16 cellular contexts compared by ENCODE assay signal in the genomic region with DNA sequence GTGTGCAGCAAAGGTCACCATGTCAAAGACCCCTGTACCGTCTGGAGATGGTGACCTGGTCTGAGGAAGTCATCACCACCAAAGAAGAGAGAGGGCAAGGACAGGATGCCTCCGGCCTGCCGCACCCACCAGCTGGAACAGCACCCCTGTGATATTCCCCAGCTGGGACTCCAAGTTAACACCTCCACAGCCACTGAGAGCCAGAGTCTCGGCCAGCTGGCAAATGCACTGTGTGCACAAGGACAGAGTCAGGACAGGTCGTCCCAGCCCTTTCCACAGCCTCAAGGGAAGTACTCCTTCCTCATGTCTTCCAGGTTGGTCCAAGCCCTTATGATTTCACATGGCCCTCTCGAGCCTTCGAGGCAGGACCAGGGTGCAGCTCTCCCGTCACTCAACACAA. TPM values are rescaled to one million over a fixed set of nuclear protein-coding genes. Genes with fewer than 3 reads are reported as not detected.
DNase-seq lines count a peak whose midpoint lies in the region; ATAC-seq and TF ChIP-seq lines count a peak whose summit lies in the region.
"Had no signal": no experiment of that assay in that cellular context is flagged by ENCODE, and none has a peak within 500 bp of the region (broad histone marks: within the 10 kb centered on the region; RNA-seq: fewer than 3 reads in every experiment).

No MANE protein-coding gene starts in this region.

- H3K36me3 ChIP-seq in right atrium auricular region (no peaks in the 10 kb centered on the region), heart left ventricle (no peaks in the 10 kb centered on the region)
- H3K36me3 ChIP-seq: MG63 had no signal

- H3K4me3 ChIP-seq in right atrium auricular region (no peak overlapping the region), heart left ventricle (no peak overlapping the region), dorsolateral prefrontal cortex (no peak overlapping the region)
- H3K4me3 ChIP-seq: MG63 had no signal

- H3K27me3 ChIP-seq in right atrium auricular region, result no peaks in the 10 kb centered on the region
- no peaks in the 10 kb centered on the region for H3K27me3 ChIP-seq in heart left ventricle
- no peaks in the 10 kb centered on the region for H3K27me3 ChIP-seq in dorsolateral prefrontal cortex
- H3K27me3 ChIP-seq: MG63 had no signal

- H3K9me3 ChIP-seq in right atrium auricular region (no peaks in the 10 kb centered on the region), heart left ventricle (no peaks in the 10 kb centered on the region)
- H3K9me3 ChIP-seq: MG63 had no signal

- TF ChIP-seq POLR2A in heart left ventricle (IDR thresholded peaks at IDR 0.05), result no peak

- ATAC-seq in Right ventricle myocardium superior (ENCODE audit: poor library complexity), result peak; percentile 91
- peak; percentile 72 to 85 (median 82) for ATAC-seq in heart left ventricle
- peak; percentile 82 for ATAC-seq in left lobe of liver
- ATAC-seq in GM18867 (IDR thresholded peaks at IDR 0.05; ENCODE audit: unreplicated experiment), result no peak

- DNase-seq in Right ventricle myocardium superior (peak; percentile 65), right atrium auricular region (ENCODE audit: low spot score) (no peak), heart left ventricle (peak in 1 of 5 donors; percentile 68), left lobe of liver (ENCODE audit: low spot score) (no peak), dorsolateral prefrontal cortex (no peak)
- no peak for DNase-seq in activated T-cell treated with anti-CD3 and anti-CD28 coated beads, Interleukin-2, amount 50 U/mL, for 48 hours
- DNase-seq: Kasumi-1, MG63, NCI-H1417, NCI-H187, NCI-H446, NCI-H526, OCI-M1 had no signal

- H3K27ac ChIP-seq in right atrium auricular region, result no peak overlapping the region
- H3K27ac ChIP-seq in heart left ventricle, result no peak overlapping the region
- H3K27ac ChIP-seq in dorsolateral prefrontal cortex, result no peak overlapping the region

- H3K4me1 ChIP-seq in right atrium auricular region (peaks cover 0 to 7% of the 10 kb centered on the region in 2 donors), heart left ventricle (no peaks in the 10 kb centered on the region)

- intact Hi-C loops in Right ventricle myocardium superior (cut with DNase I), result no loop called here
- intact Hi-C loops in heart left ventricle (cut with DNase I), result no loop called here
- intact Hi-C loops in dorsolateral prefrontal cortex (cut with DNase I), result no loop called here

- no peak for TF ChIP-seq CTCF in right atrium auricular region (IDR thresholded peaks at IDR 0.05)
- TF ChIP-seq CTCF in heart left ventricle (IDR thresholded peaks at IDR 0.05), result no peak
- TF ChIP-seq CTCF in dorsolateral prefrontal cortex (IDR thresholded peaks at IDR 0.05 in 54 of 56, conservative IDR thresholded peaks at IDR 0.05 in 2 of 56; ENCODE audit: low read depth in 1 of 56, partially characterized antibody in 56 of 56), result no peak

- WGBS in heart left ventricle, 4 donors, result 59 to 64% (median 62%) methylated on average over 6 to 8 of the region's 8 CpGs

RNA-seq across cellular contexts. Expression of a gene that starts 19.3 kb away (rescaled TPM):
- total RNA-seq in Right ventricle myocardium superior, result 63.3 TPM
- total RNA-seq in right atrium auricular region, result 10 to 100 TPM; 25.6 to 29.2 TPM
- 10 to 100 TPM; 25.8 to 76.2 (median 44.0) TPM for total RNA-seq in heart left ventricle
- 10 to 100 TPM; 25.4 to 84.9 TPM for polyA plus RNA-seq in heart left ventricle
- total RNA-seq in left lobe of liver, result 50.4 TPM
- 100 to 1,000 TPM in 115 of 120 experiments, 10 to 100 TPM in 5; 73.3 to 450 (median 131) TPM for total RNA-seq in dorsolateral prefrontal cortex

RNA-seq across cellular contexts. Expression of a gene that starts 37.0 kb away (rescaled TPM):
- total RNA-seq in Right ventricle myocardium superior (12.2 TPM), right atrium auricular region (10 to 100 TPM; 12.7 to 13.7 TPM), heart left ventricle (10 to 100 TPM in 6 of 9 donors, 1 to 10 TPM in 3; 7.6 to 21.7 (median 12.1) TPM), left lobe of liver (14.6 TPM), dorsolateral prefrontal cortex (10 to 100 TPM; 22.7 to 59.1 (median 39.9) TPM)
- polyA plus RNA-seq in heart left ventricle, result 10 to 100 TPM; 10.2 to 15.6 TPM

RNA-seq across cellular contexts. Expression of a gene that starts 59.4 kb away (rescaled TPM):
- 2.0 TPM for total RNA-seq in Right ventricle myocardium superior
- total RNA-seq in right atrium auricular region, result 1 to 10 TPM in 1 of 2 donors, under 1 TPM in 1; 0.59 to 3.0 TPM
- total RNA-seq in heart left ventricle, result 1 to 10 TPM; 1.9 to 3.1 (median 2.1) TPM
- polyA plus RNA-seq in heart left ventricle, result 1 to 10 TPM; 1.9 to 2.1 TPM
- total RNA-seq in left lobe of liver, result 0.15 TPM
- 10 to 100 TPM in 99 of 120 experiments, 1 to 10 TPM in 21; 4.7 to 38.0 (median 14.5) TPM for total RNA-seq in dorsolateral prefrontal cortex
- total RNA-seq: Daoy, SK-MEL-5 had no signal
